In genomic region chr18:51637881-51638280, GRCh38 we compare ENCODE assay signal across 3 cellular contexts.
"Had no signal": no experiment of that assay in that cellular context is flagged by ENCODE, and none has a peak within 500 bp of the region (broad histone marks: within the 10 kb centered on the region; RNA-seq: fewer than 3 reads in every experiment).

No MANE protein-coding gene starts in this region.

- ATAC-seq: GM12878 had no signal

- H3K4me3 ChIP-seq: GM12878 had no signal

- DNase-seq: GDM1, GF-D8 had no signal
